1 cellular context compared by ENCODE assay signal in the genomic region with DNA sequence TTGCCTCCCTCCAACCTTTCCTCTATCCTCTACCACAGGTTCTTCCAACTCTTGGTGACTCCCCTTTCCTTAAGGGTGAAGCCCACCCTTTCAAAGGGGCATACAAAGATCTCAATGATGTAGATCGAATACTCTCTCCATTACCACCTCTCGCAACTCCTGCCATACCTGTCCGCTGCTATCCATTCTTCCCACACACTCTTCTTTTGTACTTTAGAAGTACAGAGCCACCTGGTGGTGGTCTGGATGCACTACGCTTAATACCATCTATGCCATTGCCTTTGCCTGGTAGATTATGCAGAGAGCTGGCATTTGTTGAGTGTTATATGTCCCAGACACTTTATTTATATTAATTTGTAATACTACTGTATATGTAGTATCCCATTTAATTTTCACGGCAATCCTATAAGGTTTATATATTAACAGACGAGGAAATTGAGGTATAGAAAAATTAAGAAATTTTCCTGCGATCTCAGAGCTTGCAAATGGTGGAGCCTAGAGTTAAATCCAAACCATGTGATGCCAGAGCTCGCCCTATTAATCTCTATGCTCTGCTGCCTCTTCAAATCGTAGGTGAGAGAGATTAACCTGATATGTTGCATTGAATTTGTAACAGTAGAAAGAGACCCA.
TF ChIP-seq lines count a peak whose summit lies in the region.

No MANE protein-coding gene starts in this region.

TF ChIP-seq in H1, 55 proteins besides CTCF, POLR2A, EP300 and RAD21:
- TF ChIP-seq SIRT6 (IDR thresholded peaks at IDR 0.05; ENCODE audit: low read length) (no peak), HDAC6 (IDR thresholded peaks at IDR 0.05; ENCODE audit: low read depth, low read length) (no peak), RBBP5 (IDR thresholded peaks at IDR 0.05; ENCODE audit: borderline replicate concordance, low read depth, low read length) (no peak), HDAC2 (IDR thresholded peaks at IDR 0.05; ENCODE audit: borderline replicate concordance in 1 of 2, low read depth in 2 of 2, low read length in 2 of 2) (no peak), CBX8 (IDR thresholded peaks at IDR 0.05; ENCODE audit: borderline replicate concordance, low read depth, low read length) (no peak), ZNF274 (IDR thresholded peaks at IDR 0.05; ENCODE audit: borderline replicate concordance, extremely low read depth, low read length) (no peak), USF2 (IDR thresholded peaks at IDR 0.05; ENCODE audit: low read length) (no peak), SUZ12 (IDR thresholded peaks at IDR 0.05; ENCODE audit: low read length) (no peak), TBP (IDR thresholded peaks at IDR 0.05; ENCODE audit: low read depth, low read length) (no peak), POU5F1 (IDR thresholded peaks at IDR 0.05; ENCODE audit: low read depth, low read length) (no peak), RNF2 (IDR thresholded peaks at IDR 0.05; ENCODE audit: borderline replicate concordance, low read depth, low read length, missing control alignments, poor library complexity, severe bottlenecking) (no peak), CHD2 (IDR thresholded peaks at IDR 0.05; ENCODE audit: low read length) (no peak), SP1 (IDR thresholded peaks at IDR 0.05; ENCODE audit: low read depth, low read length) (no peak), RFX5 (IDR thresholded peaks at IDR 0.05; ENCODE audit: borderline replicate concordance, low read depth, low read length) (no peak), EGR1 (IDR thresholded peaks at IDR 0.05; ENCODE audit: borderline replicate concordance, low read depth, low read length) (no peak)
